In genomic region chr16:66776457-66776856, GRCh38 we compare ENCODE assay signal across 3 cellular contexts.
TF ChIP-seq lines count a peak whose summit lies in the region.

No MANE protein-coding gene starts in this region.

TF ChIP-seq in HepG2, 621 proteins besides CTCF, POLR2A, EP300 and RAD21:
- TF ChIP-seq FOXP1 (IDR thresholded peaks at IDR 0.05), result 0 out of 2 replicates have a peak, but pooled peaks have one; percentile 12
- TF ChIP-seq FOXP1 (CRISPR knock-in tag; IDR thresholded peaks at IDR 0.05), result no peak
- no peak for TF ChIP-seq NR3C1 (CRISPR knock-in tag; IDR thresholded peaks at IDR 0.05)

TF ChIP-seq in HEK293, 187 proteins besides CTCF, POLR2A, EP300 and RAD21:
- no peak for TF ChIP-seq ZNF274 (IDR thresholded peaks at IDR 0.05; ENCODE audit: low read length)
- TF ChIP-seq ZNF274 (tag by site-specific recombination; IDR thresholded peaks at IDR 0.05; ENCODE audit: borderline replicate concordance), result 0 out of 2 replicates have a peak, but pooled peaks have one; percentile 15
- no peak for TF ChIP-seq ZNF514 (tag by site-specific recombination; IDR thresholded peaks at IDR 0.05)
- TF ChIP-seq PRDM1 (tag by site-specific recombination; IDR thresholded peaks at IDR 0.05), result peak; percentile 100
- no peak for TF ChIP-seq ZFP37 (tag by site-specific recombination; IDR thresholded peaks at IDR 0.05)

TF ChIP-seq in K562, 482 proteins besides CTCF, POLR2A, EP300 and RAD21:
- no peak for TF ChIP-seq SP1 (CRISPR knock-in tag; IDR thresholded peaks at IDR 0.05)
- TF ChIP-seq ZNF512 (tag; IDR thresholded peaks at IDR 0.05), result peak; percentile 62
- TF ChIP-seq HDAC1 (IDR thresholded peaks at IDR 0.05), result 0 out of 4 replicates have a peak, but pooled peaks of 1 of the 2 experiments have one; percentile 12
- no peak for TF ChIP-seq NCOR1 (IDR thresholded peaks at IDR 0.05)
- peak; percentile 50 for TF ChIP-seq ZNF280A (IDR thresholded peaks at IDR 0.05; ENCODE audit: low read depth, partially characterized antibody)
- TF ChIP-seq NR0B1 (IDR thresholded peaks at IDR 0.05; ENCODE audit: partially characterized antibody), result no peak
